In genomic region chr11:119976805-119977583, GRCh38 we compare ENCODE assay signal across 18 cellular contexts.
DNase-seq lines count a peak whose midpoint lies in the region; TF ChIP-seq lines count a peak whose summit lies in the region.
"Had no signal": no experiment of that assay in that cellular context is flagged by ENCODE, and none has a peak within 500 bp of the region (broad histone marks: within the 10 kb centered on the region; RNA-seq: fewer than 3 reads in every experiment).

No MANE protein-coding gene starts in this region.

- peak overlapping the region; percentile 94 for H3K27ac ChIP-seq in angular gyrus (ENCODE audit: low read depth, low read length)
- no peak overlapping the region for H3K27ac ChIP-seq in hepatocyte
- no peak overlapping the region for H3K27ac ChIP-seq in neural progenitor cell
- no peak overlapping the region for H3K27ac ChIP-seq in prostate gland
- H3K27ac ChIP-seq in sigmoid colon, result no peak overlapping the region
- H3K27ac ChIP-seq: C4-2B, Peyer's patch had no signal

- DNase-seq in hepatocyte (ENCODE audit: low spot score) (peak; percentile 14), neural progenitor cell (ENCODE audit: low spot score) (no peak), HuH-7.5 (ENCODE audit: low spot score) (no peak), prostate gland (ENCODE audit: low spot score) (no peak), sigmoid colon (no peak), GM20000 (ENCODE audit: low spot score) (no peak)
- DNase-seq: DND-41; KBM-7; NCI-H1105 treated with DMSO at 0.1 percent for 48 hours; NCI-H1694; NCI-H2107; NCI-H510A; NCI-H748 treated with DMSO at 0.1 percent for 48 hours; NK-92 treated with Interleukin-12 subunit alpha and Interleukin-12 subunit beta, amount 100 ng/mL, for 24 hours; Peyer's patch had no signal

- peak overlapping the region; percentile 72 for H3K27ac Mint-ChIP-seq in neural progenitor cell
- H3K27ac Mint-ChIP-seq: GM23338 had no signal

- no peak for TF ChIP-seq EP300 in sigmoid colon (IDR thresholded peaks at IDR 0.05)

- no peaks in the 10 kb centered on the region for H3K9me3 ChIP-seq in hepatocyte (ENCODE audit: low read depth)
- no peaks in the 10 kb centered on the region for H3K9me3 ChIP-seq in neural progenitor cell (ENCODE audit: low read depth)
- H3K9me3 ChIP-seq in prostate gland, result no peaks in the 10 kb centered on the region
- H3K9me3 ChIP-seq in sigmoid colon, result no peaks in the 10 kb centered on the region
- H3K9me3 ChIP-seq: Peyer's patch had no signal

- H3K4me2 ChIP-seq in hepatocyte (no peak overlapping the region), neural progenitor cell (no peak overlapping the region)
- H3K4me2 ChIP-seq: GM23338 had no signal

- no peaks in the 10 kb centered on the region for H3K79me2 ChIP-seq in hepatocyte
- H3K79me2 ChIP-seq in neural progenitor cell (ENCODE audit: low read depth), result no peaks in the 10 kb centered on the region

- TF ChIP-seq POLR2A in prostate gland (IDR thresholded peaks at IDR 0.05) (no peak), sigmoid colon (IDR thresholded peaks at IDR 0.05) (no peak)

- H3K27me3 ChIP-seq in hepatocyte (no peaks in the 10 kb centered on the region), neural progenitor cell (no peaks in the 10 kb centered on the region), prostate gland (replicated peaks; ENCODE audit: insufficient read depth) (peaks cover 4% of the 10 kb centered on the region), sigmoid colon (peaks cover 0 to 37% (median 5%) of the 10 kb centered on the region in 3 donors)
- H3K27me3 ChIP-seq: Peyer's patch had no signal

- TF ChIP-seq CTCF in hepatocyte (IDR thresholded peaks at IDR 0.05; ENCODE audit: poor library complexity) (no peak), neural progenitor cell (IDR thresholded peaks at IDR 0.05) (no peak), prostate gland (IDR thresholded peaks at IDR 0.05) (no peak), sigmoid colon (IDR thresholded peaks at IDR 0.05) (no peak), GM20000 (IDR thresholded peaks at IDR 0.05; ENCODE audit: extremely low read depth, missing control alignments) (no peak)

- H3K9ac ChIP-seq in neural progenitor cell, result no peak overlapping the region

- H4K20me1 ChIP-seq in hepatocyte (ENCODE audit: insufficient read depth, poor library complexity, severe bottlenecking) (no peaks in the 10 kb centered on the region), neural progenitor cell (ENCODE audit: low read depth) (no peaks in the 10 kb centered on the region)

- 69% methylated on average over 13 of the region's 13 CpGs for WGBS in hepatocyte (ENCODE audit: low lambda C conversion rate, missing lambda C conversion rate)
- 92% methylated on average over 13 of the region's 13 CpGs for WGBS in prostate gland
- 83 to 85% methylated on average over 13 of the region's 13 CpGs for WGBS in sigmoid colon, 2 donors

- peak overlapping the region; percentile 25 for H3K4me3 Mint-ChIP-seq in neural progenitor cell
- H3K4me3 Mint-ChIP-seq: GM23338 had no signal

- no peaks in the 10 kb centered on the region for H3K9me2 ChIP-seq in hepatocyte (replicated peaks; ENCODE audit: insufficient read depth)

- H2AFZ ChIP-seq in hepatocyte (no peak overlapping the region), neural progenitor cell (replicated peaks) (no peak overlapping the region)
- H2AFZ ChIP-seq: GM23338 had no signal

- H3K4me1 ChIP-seq in hepatocyte (ENCODE audit: insufficient read depth) (no peaks in the 10 kb centered on the region), neural progenitor cell (peaks cover 30% of the 10 kb centered on the region), prostate gland (replicated peaks) (no peaks in the 10 kb centered on the region), sigmoid colon (no peaks in the 10 kb centered on the region)

- no peaks in the 10 kb centered on the region for H3K36me3 ChIP-seq in hepatocyte (replicated peaks; ENCODE audit: insufficient read depth, low read depth)
- H3K36me3 ChIP-seq in neural progenitor cell, result no peaks in the 10 kb centered on the region
- no peaks in the 10 kb centered on the region for H3K36me3 ChIP-seq in prostate gland
- no peaks in the 10 kb centered on the region for H3K36me3 ChIP-seq in sigmoid colon
- H3K36me3 ChIP-seq: Peyer's patch had no signal

- H3F3A ChIP-seq in neural progenitor cell (ENCODE audit: low read depth), result peaks cover 30% of the 10 kb centered on the region

- H3K4me1 Mint-ChIP-seq in neural progenitor cell, result peaks cover 62% of the 10 kb centered on the region

- H3K27me3 Mint-ChIP-seq in neural progenitor cell (ENCODE audit: insufficient read depth, low read depth), result peaks cover 17% of the 10 kb centered on the region

- H3K4me3 ChIP-seq in hepatocyte (no peak overlapping the region), neural progenitor cell (no peak overlapping the region), prostate gland (no peak overlapping the region), sigmoid colon (no peak overlapping the region)
- H3K4me3 ChIP-seq: GM23338, Peyer's patch had no signal

- no peaks in the 10 kb centered on the region for H3K36me3 Mint-ChIP-seq in neural progenitor cell

- intact Hi-C loops in prostate gland (cut with DNase I), result no loop called here
- intact Hi-C loops in sigmoid colon (cut with DNase I), result no loop called here

- H3K9me3 Mint-ChIP-seq in neural progenitor cell, result no peaks in the 10 kb centered on the region
- H3K9me3 Mint-ChIP-seq: GM23338 had no signal
